In genomic region chr14:57378661-57379060, GRCh38 we compare ENCODE assay signal across 20 cellular contexts. TPM values are rescaled to one million over a fixed set of nuclear protein-coding genes. Genes with fewer than 3 reads are reported as not detected.
DNase-seq lines count a peak whose midpoint lies in the region; ATAC-seq and TF ChIP-seq lines count a peak whose summit lies in the region.
"Had no signal": no experiment of that assay in that cellular context is flagged by ENCODE, and none has a peak within 500 bp of the region (broad histone marks: within the 10 kb centered on the region; RNA-seq: fewer than 3 reads in every experiment).

No MANE protein-coding gene starts in this region.

- ATAC-seq in HG03139 (IDR thresholded peaks at IDR 0.05; ENCODE audit: unreplicated experiment) (no peak), HG03439 (IDR thresholded peaks at IDR 0.05; ENCODE audit: unreplicated experiment) (no peak)
- ATAC-seq: stimulated activated memory B cell treated with anti-CD40 and anti-IgM and Interleukin-4, amounts not matched to agents 10 μg/mL and 1 μg/mL and 100 μg/mL, for 72 hours had no signal

- no peaks in the 10 kb centered on the region for H4K20me1 ChIP-seq in OCI-LY3 (ENCODE audit: insufficient read depth, low read length)

- no peaks in the 10 kb centered on the region for H3K4me1 ChIP-seq in OCI-LY3 (ENCODE audit: low read length)
- peaks cover 12% of the 10 kb centered on the region for H3K4me1 ChIP-seq in endodermal cell (ENCODE audit: control insufficient read depth, insufficient read depth, low read length)

- H3K9me3 Mint-ChIP-seq in endodermal cell, result no peaks in the 10 kb centered on the region
- no peaks in the 10 kb centered on the region for H3K9me3 Mint-ChIP-seq in progenitor cell of endocrine pancreas (ENCODE audit: low read depth)
- H3K9me3 Mint-ChIP-seq: activated naive CD4-positive, alpha-beta T cell treated with anti-CD3 and anti-CD28 coated beads, Interleukin-2, amount 50 U/mL, for 24 hours; CD8-positive, alpha-beta memory T cell; central memory CD8-positive, alpha-beta T cell; stimulated activated memory B cell treated with anti-CD40 and anti-IgM and Interleukin-4, amounts not matched to agents 10 μg/mL and 1 μg/mL and 100 μg/mL, for 72 hours had no signal

- no peaks in the 10 kb centered on the region for H3K36me3 ChIP-seq in OCI-LY3 (replicated peaks; ENCODE audit: low read depth, low read length)
- H3K36me3 ChIP-seq in endodermal cell (ENCODE audit: control insufficient read depth, insufficient read depth, low read length), result no peaks in the 10 kb centered on the region

- H3K27me3 ChIP-seq in OCI-LY3 (ENCODE audit: low read depth, low read length), result no peaks in the 10 kb centered on the region
- H3K27me3 ChIP-seq in endodermal cell (ENCODE audit: control insufficient read depth, insufficient read depth, low read length, poor library complexity, severe bottlenecking), result no peaks in the 10 kb centered on the region

- H3K4me3 ChIP-seq in OCI-LY3 (ENCODE audit: low read length) (no peak overlapping the region), endodermal cell (ENCODE audit: low read length) (no peak overlapping the region)
- H3K4me3 ChIP-seq: skin epidermis had no signal

- DNase-seq in DMS53 (lab: John Stamatoyannopoulos, UW) (peak; percentile 41), DMS53 treated with DMSO at 0.1 percent for 48 hours (lab: John Stamatoyannopoulos, UW; ENCODE audit: unreplicated experiment) (no peak), endodermal cell (no peak), progenitor cell of endocrine pancreas (ENCODE audit: low spot score, unreplicated experiment) (no peak)
- no peak for DNase-seq in activated CD4-positive, alpha-beta T cell treated with anti-CD3 and anti-CD28 coated beads for 1 hour
- DNase-seq: CD8-positive, alpha-beta memory T cell; glutamatergic neuron; MM.1S; NCI-H345; nucleus accumbens; SIG-M5; T1000; trophoblast cell had no signal

- no peak overlapping the region for H3K4me2 ChIP-seq in OCI-LY3 (ENCODE audit: low read length)

- H3K9ac ChIP-seq in OCI-LY3 (ENCODE audit: low read length) (no peak overlapping the region), endodermal cell (ENCODE audit: extremely low read depth, low read length, poor library complexity, severe bottlenecking) (no peak overlapping the region)

- H3K4me3 Mint-ChIP-seq in endodermal cell, result no peak overlapping the region
- no peak overlapping the region for H3K4me3 Mint-ChIP-seq in progenitor cell of endocrine pancreas (ENCODE audit: low read depth)
- H3K4me3 Mint-ChIP-seq: activated naive CD4-positive, alpha-beta T cell treated with anti-CD3 and anti-CD28 coated beads, Interleukin-2, amount 50 U/mL, for 24 hours; CD8-positive, alpha-beta memory T cell; central memory CD8-positive, alpha-beta T cell; stimulated activated memory B cell treated with anti-CD40 and anti-IgM and Interleukin-4, amounts not matched to agents 10 μg/mL and 1 μg/mL and 100 μg/mL, for 72 hours had no signal

- H3K27ac Mint-ChIP-seq in endodermal cell, result no peak overlapping the region
- H3K27ac Mint-ChIP-seq in progenitor cell of endocrine pancreas, result no peak overlapping the region
- H3K27ac Mint-ChIP-seq: activated naive CD4-positive, alpha-beta T cell treated with anti-CD3 and anti-CD28 coated beads, Interleukin-2, amount 50 U/mL, for 24 hours; CD8-positive, alpha-beta memory T cell; stimulated activated memory B cell treated with anti-CD40 and anti-IgM and Interleukin-4, amounts not matched to agents 10 μg/mL and 1 μg/mL and 100 μg/mL, for 72 hours had no signal

- peaks cover 26% of the 10 kb centered on the region for H3K4me1 Mint-ChIP-seq in endodermal cell
- peaks cover 11% of the 10 kb centered on the region for H3K4me1 Mint-ChIP-seq in progenitor cell of endocrine pancreas (ENCODE audit: low read depth)
- H3K4me1 Mint-ChIP-seq: activated naive CD4-positive, alpha-beta T cell treated with anti-CD3 and anti-CD28 coated beads, Interleukin-2, amount 50 U/mL, for 24 hours; CD8-positive, alpha-beta memory T cell; central memory CD8-positive, alpha-beta T cell had no signal

- H3K27me3 Mint-ChIP-seq in endodermal cell (ENCODE audit: insufficient read depth) (no peaks in the 10 kb centered on the region), progenitor cell of endocrine pancreas (no peaks in the 10 kb centered on the region)
- H3K27me3 Mint-ChIP-seq: activated naive CD4-positive, alpha-beta T cell treated with anti-CD3 and anti-CD28 coated beads, Interleukin-2, amount 50 U/mL, for 24 hours; central memory CD8-positive, alpha-beta T cell; stimulated activated memory B cell treated with anti-CD40 and anti-IgM and Interleukin-4, amounts not matched to agents 10 μg/mL and 1 μg/mL and 100 μg/mL, for 72 hours had no signal

- H2AFZ ChIP-seq in OCI-LY3 (ENCODE audit: low read depth, low read length), result no peak overlapping the region

- no peaks in the 10 kb centered on the region for H3K36me3 Mint-ChIP-seq in endodermal cell (ENCODE audit: low read depth)
- H3K36me3 Mint-ChIP-seq in progenitor cell of endocrine pancreas (ENCODE audit: insufficient read depth), result no peaks in the 10 kb centered on the region
- H3K36me3 Mint-ChIP-seq: activated naive CD4-positive, alpha-beta T cell treated with anti-CD3 and anti-CD28 coated beads, Interleukin-2, amount 50 U/mL, for 24 hours; CD8-positive, alpha-beta memory T cell; stimulated activated memory B cell treated with anti-CD40 and anti-IgM and Interleukin-4, amounts not matched to agents 10 μg/mL and 1 μg/mL and 100 μg/mL, for 72 hours had no signal

- H3K27ac ChIP-seq in OCI-LY3 (ENCODE audit: low read length) (no peak overlapping the region), endodermal cell (ENCODE audit: low read depth, low read length) (no peak overlapping the region)
- H3K27ac ChIP-seq: skin epidermis had no signal

- peak; percentile 43 for TF ChIP-seq CTCF in OCI-LY3 (IDR thresholded peaks at IDR 0.05; ENCODE audit: low read depth, low read length)
- TF ChIP-seq CTCF in endodermal cell (conservative IDR thresholded peaks at IDR 0.05), result peak; percentile 47
- TF ChIP-seq CTCF in progenitor cell of endocrine pancreas (IDR thresholded peaks at IDR 0.05; ENCODE audit: unreplicated experiment), result peak; percentile 22

- H3K9me3 ChIP-seq in OCI-LY3 (ENCODE audit: insufficient read depth, low read length) (no peaks in the 10 kb centered on the region), endodermal cell (ENCODE audit: control insufficient read depth, low read length) (no peaks in the 10 kb centered on the region)

- no peaks in the 10 kb centered on the region for H3K79me2 ChIP-seq in OCI-LY3 (ENCODE audit: low read length)

RNA-seq across cellular contexts. Expression of gene NAA30, which starts 11.7 kb away (rescaled TPM):
- total RNA-seq in endodermal cell (10 to 100 TPM; 23.0 to 26.0 TPM), progenitor cell of endocrine pancreas (21.4 and 24.2 TPM in 2 replicates)
- 17.4 TPM for polyA plus RNA-seq in endodermal cell (2013, experiment 1 of 2)
- polyA plus RNA-seq in endodermal cell (2013, experiment 2 of 2), result 12.8 TPM
